In the genomic region with DNA sequence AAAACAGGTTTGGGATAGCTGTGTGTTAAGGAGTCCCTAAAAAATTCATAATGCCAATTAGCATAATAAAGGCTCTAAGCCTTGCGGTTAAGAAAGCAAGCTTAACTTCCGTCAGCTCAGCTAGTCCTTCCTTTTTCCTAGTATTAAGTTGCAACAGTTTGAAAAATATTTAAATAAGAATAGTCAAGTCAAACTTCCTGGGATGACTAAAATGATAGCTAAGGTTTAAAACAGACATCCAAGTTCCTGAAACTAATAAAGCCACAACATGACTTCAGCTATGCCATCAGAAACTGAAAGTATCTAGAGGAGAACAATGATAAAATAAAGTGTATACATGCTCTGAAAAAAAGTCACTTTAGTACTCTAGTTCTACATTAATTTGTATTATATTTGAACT, we compare ENCODE assay signal across 1 cellular context.
TF ChIP-seq lines count a peak whose summit lies in the region.

No MANE protein-coding gene starts in this region.

TF ChIP-seq in HepG2, 621 proteins besides CTCF, POLR2A, EP300 and RAD21 (continued from another document):
- TF ChIP-seq, protein P1, sequence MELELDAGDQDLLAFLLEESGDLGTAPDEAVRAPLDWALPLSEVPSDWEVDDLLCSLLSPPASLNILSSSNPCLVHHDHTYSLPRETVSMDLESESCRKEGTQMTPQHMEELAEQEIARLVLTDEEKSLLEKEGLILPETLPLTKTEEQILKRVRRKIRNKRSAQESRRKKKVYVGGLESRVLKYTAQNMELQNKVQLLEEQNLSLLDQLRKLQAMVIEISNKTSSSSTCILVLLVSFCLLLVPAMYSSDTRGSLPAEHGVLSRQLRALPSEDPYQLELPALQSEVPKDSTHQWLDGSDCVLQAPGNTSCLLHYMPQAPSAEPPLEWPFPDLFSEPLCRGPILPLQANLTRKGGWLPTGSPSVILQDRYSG (CRISPR knock-in tag; IDR thresholded peaks at IDR 0.05): no peak
- TF ChIP-seq ZKSCAN5 (CRISPR knock-in tag; IDR thresholded peaks at IDR 0.05): no peak
TF ChIP-seq in HepG2: peak in this region for 0.
